8 cellular contexts compared by ENCODE assay signal in genomic region chr6:101212640-101213039, GRCh38.
"Had no signal": no experiment of that assay in that cellular context is flagged by ENCODE, and none has a peak within 500 bp of the region (broad histone marks: within the 10 kb centered on the region; RNA-seq: fewer than 3 reads in every experiment).

No MANE protein-coding gene starts in this region.

- H3K4me3 ChIP-seq: GM23338 had no signal

- H3K4me2 ChIP-seq: GM23338, KMS-11 had no signal

- H3K4me3 Mint-ChIP-seq: GM23338, H9 had no signal

- H3K27ac Mint-ChIP-seq: GM23338, H9 had no signal

- H3K4me1 Mint-ChIP-seq: H9 had no signal

- H2AFZ ChIP-seq: GM23338 had no signal

- FAIRE-seq: H1, H54, HTR-8/SVneo had no signal

- DNase-seq: H9, HCEC 1CT, KBM-7 had no signal

- H3K9me3 Mint-ChIP-seq: GM23338, H9 had no signal

- ATAC-seq: GM23338 had no signal

- H3K9ac ChIP-seq: KMS-11 had no signal

- H3K27ac ChIP-seq: KMS-11 had no signal
